Comparison of ENCODE assay signal across 15 cellular contexts in the genomic region with DNA sequence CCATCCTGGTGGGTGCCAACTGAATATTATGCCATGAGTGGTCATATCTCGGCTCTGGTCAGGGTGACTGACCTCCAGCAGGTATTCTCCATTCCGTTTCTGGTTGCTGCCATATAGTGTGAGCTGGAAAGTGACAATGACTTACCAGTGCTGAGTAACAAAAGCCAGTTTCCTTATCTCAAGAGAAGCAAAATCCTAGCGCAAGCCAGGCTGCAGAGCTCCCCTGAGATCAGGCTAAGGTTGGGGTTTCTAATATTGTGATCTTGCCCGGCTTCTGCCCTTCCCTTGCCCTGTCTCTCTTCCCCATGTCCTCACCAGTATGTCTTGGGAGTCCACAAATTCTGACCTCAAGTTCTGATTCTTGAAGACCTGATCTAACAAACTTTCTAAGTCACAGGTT.
A peak's percentile ranks its signal among the peaks of the same experiment; 100 is the strongest.
DNase-seq lines count a peak whose midpoint lies in the region; ATAC-seq and TF ChIP-seq lines count a peak whose summit lies in the region.
"Had no signal": no experiment of that assay in that cellular context is flagged by ENCODE, and none has a peak within 500 bp of the region (broad histone marks: within the 10 kb centered on the region; RNA-seq: fewer than 3 reads in every experiment).

No MANE protein-coding gene starts in this region.

- POLR2A ChIA-PET in activated CD8-positive, alpha-beta T cell treated with anti-CD3 and anti-CD28 coated beads for 36 hours (lab: Charles Lee), result no interaction called here

- H3K4me3 ChIP-seq in thoracic aorta (peak overlapping the region; percentile 12), thyroid gland (replicated peaks in 1 of 3) (no peak overlapping the region), BE2C (ENCODE audit: low read depth, low read length) (no peak overlapping the region)
- H3K4me3 ChIP-seq: GM23338 had no signal

- no peaks in the 10 kb centered on the region for H3K36me3 Mint-ChIP-seq in activated CD8-positive, alpha-beta T cell treated with anti-CD3 and anti-CD28 coated beads for 36 hours (ENCODE audit: low read depth)
- H3K36me3 Mint-ChIP-seq: CD4-positive, CD25-positive, alpha-beta regulatory T cell; CD8-positive, alpha-beta memory T cell had no signal

- H3K4me1 Mint-ChIP-seq in activated CD8-positive, alpha-beta T cell treated with anti-CD3 and anti-CD28 coated beads for 36 hours (ENCODE audit: low read depth), result no peaks in the 10 kb centered on the region
- H3K4me1 Mint-ChIP-seq: B cell; CD4-positive, CD25-positive, alpha-beta regulatory T cell; CD8-positive, alpha-beta memory T cell; GM23338 had no signal

- peaks cover 23 to 29% of the 10 kb centered on the region in 2 donors for H3K4me1 ChIP-seq in thoracic aorta (ENCODE audit: control insufficient read depth in 1 of 2, low read depth in 2 of 2)
- no peaks in the 10 kb centered on the region for H3K4me1 ChIP-seq in thyroid gland
- no peaks in the 10 kb centered on the region for H3K4me1 ChIP-seq in BE2C

- DNase-seq in Right ventricle myocardium superior (no peak), cardiac septum (ENCODE audit: low spot score) (no peak), left ventricle myocardium superior (no peak), thoracic aorta (ENCODE audit: low spot score) (no peak), thyroid gland (no peak), BE2C (no peak)
- DNase-seq in activated CD8-positive, alpha-beta T cell treated with anti-CD3 and anti-CD28 coated beads for 36 hours, result no peak
- DNase-seq: 8988T; C1 segment of cervical spinal cord; CD4-positive, CD25-positive, alpha-beta regulatory T cell; CD8-positive, alpha-beta memory T cell; COR-L47; HCEC 1CT had no signal

- H3K27ac ChIP-seq in thoracic aorta (peak overlapping the region; percentile 97 to 99), thyroid gland (no peak overlapping the region)

- TF ChIP-seq CTCF in thoracic aorta (IDR thresholded peaks at IDR 0.05), result no peak
- TF ChIP-seq CTCF in activated CD8-positive, alpha-beta T cell treated with anti-CD3 and anti-CD28 coated beads for 36 hours (IDR thresholded peaks at IDR 0.05), result no peak
- TF ChIP-seq CTCF in thyroid gland (IDR thresholded peaks at IDR 0.05), result no peak
- no peak for TF ChIP-seq CTCF in BE2C (IDR thresholded peaks at IDR 0.05; ENCODE audit: low read depth, low read length)

- intact Hi-C loops in Right ventricle myocardium superior (cut with DNase I) (no loop called here), cardiac septum (cut with DNase I) (no loop called here), left ventricle myocardium superior (cut with micrococcal nuclease) (no loop called here), thyroid gland (cut with DNase I) (no loop called here)
- intact Hi-C loops in activated CD8-positive, alpha-beta T cell treated with anti-CD3 and anti-CD28 coated beads for 36 hours (cut with micrococcal nuclease), result no loop called here

- no peak overlapping the region for H3K4me3 Mint-ChIP-seq in activated CD8-positive, alpha-beta T cell treated with anti-CD3 and anti-CD28 coated beads for 36 hours
- H3K4me3 Mint-ChIP-seq: B cell; CD4-positive, CD25-positive, alpha-beta regulatory T cell; CD8-positive, alpha-beta memory T cell; GM23338 had no signal

- H3K9me3 Mint-ChIP-seq in activated CD8-positive, alpha-beta T cell treated with anti-CD3 and anti-CD28 coated beads for 36 hours, result peaks cover 1% of the 10 kb centered on the region

- WGBS in thyroid gland, 2 donors, result 66 to 83% methylated on average over 4 of the region's 4 CpGs

- no peaks in the 10 kb centered on the region for H3K27me3 ChIP-seq in thoracic aorta (replicated peaks; ENCODE audit: insufficient read depth)
- no peaks in the 10 kb centered on the region for H3K27me3 ChIP-seq in thyroid gland
- no peaks in the 10 kb centered on the region for H3K27me3 ChIP-seq in BE2C

- peak; percentile 51 for ATAC-seq in Right ventricle myocardium superior (ENCODE audit: poor library complexity)
- peak; percentile 19 for ATAC-seq in left ventricle myocardium superior
- no peak for ATAC-seq in thoracic aorta (ENCODE audit: insufficient number of reproducible peaks, low FRiP score, low read depth)
- ATAC-seq in activated CD8-positive, alpha-beta T cell treated with anti-CD3 and anti-CD28 coated beads for 36 hours, result no peak
- ATAC-seq: GM23338 had no signal

- no peak overlapping the region for H3K27ac Mint-ChIP-seq in activated CD8-positive, alpha-beta T cell treated with anti-CD3 and anti-CD28 coated beads for 36 hours
- H3K27ac Mint-ChIP-seq: B cell; CD4-positive, CD25-positive, alpha-beta regulatory T cell; CD8-positive, alpha-beta memory T cell; GM23338 had no signal

- H3K27me3 Mint-ChIP-seq in activated CD8-positive, alpha-beta T cell treated with anti-CD3 and anti-CD28 coated beads for 36 hours, result no peaks in the 10 kb centered on the region
- H3K27me3 Mint-ChIP-seq: B cell; CD4-positive, CD25-positive, alpha-beta regulatory T cell; CD8-positive, alpha-beta memory T cell had no signal

- H3K36me3 ChIP-seq in thoracic aorta (no peaks in the 10 kb centered on the region), thyroid gland (no peaks in the 10 kb centered on the region), BE2C (no peaks in the 10 kb centered on the region)

- H3K9me3 ChIP-seq in thoracic aorta (no peaks in the 10 kb centered on the region), thyroid gland (no peaks in the 10 kb centered on the region), BE2C (no peaks in the 10 kb centered on the region)

- CTCF ChIA-PET in activated CD8-positive, alpha-beta T cell treated with anti-CD3 and anti-CD28 coated beads for 36 hours (lab: Charles Lee), result no interaction called here

- no peak for TF ChIP-seq POLR2A in thyroid gland (IDR thresholded peaks at IDR 0.05)

Comparison
In these comparisons a context has a peak if more than half of its experiments do, and no peak if none do; other contexts are left out.
1. ATAC-seq: peak in Right ventricle myocardium superior (single experiment) and left ventricle myocardium superior (single experiment); none in thoracic aorta (single experiment) and activated CD8-positive, alpha-beta T cell treated with anti-CD3 and anti-CD28 coated beads for 36 hours (single experiment).
2. H3K27ac ChIP-seq: peak in thoracic aorta (2 of 2); none in thyroid gland (0 of 3).